In the genomic region with DNA sequence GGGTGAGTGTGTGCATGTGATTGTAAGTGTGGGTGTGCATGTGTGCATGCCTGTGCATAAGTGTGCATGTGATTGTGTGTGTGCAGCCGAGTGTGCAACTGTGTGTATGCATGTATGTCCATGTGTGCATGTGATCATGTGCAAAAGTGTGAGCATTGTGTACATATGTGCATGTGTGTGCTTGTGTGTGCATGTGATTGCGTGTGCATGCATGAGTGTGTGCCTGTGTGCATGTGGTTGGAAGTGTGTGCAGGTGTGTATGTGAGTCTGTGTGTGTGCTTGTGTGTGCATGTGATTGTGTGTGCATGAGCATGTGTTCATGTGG, we compare ENCODE assay signal across 1 cellular context.
A peak's percentile ranks its signal among the peaks of the same experiment; 100 is the strongest.
TF ChIP-seq lines count a peak whose summit lies in the region.

No MANE protein-coding gene starts in this region.

TF ChIP-seq in endothelial cell of umbilical vein, 7 proteins besides CTCF, POLR2A, EP300 and RAD21:
- no peak for TF ChIP-seq POLR2AphosphoS5 (IDR thresholded peaks at IDR 0.05; ENCODE audit: insufficient read depth, low read depth, low read length)
- no peak for TF ChIP-seq FOS (IDR thresholded peaks at IDR 0.05; ENCODE audit: borderline replicate concordance, insufficient read depth, low read length)
- no peak for TF ChIP-seq JUN (IDR thresholded peaks at IDR 0.05; ENCODE audit: borderline replicate concordance, insufficient read depth, insufficient read length, low read depth)
- peak; percentile 5 for TF ChIP-seq MAX (IDR thresholded peaks at IDR 0.05; ENCODE audit: insufficient read depth, insufficient read length)
